14 cellular contexts compared by ENCODE assay signal in genomic region chr20:62814060-62814708, GRCh38.
"Had no signal": no experiment of that assay in that cellular context is flagged by ENCODE, and none has a peak within 500 bp of the region (broad histone marks: within the 10 kb centered on the region; RNA-seq: fewer than 3 reads in every experiment).

No MANE protein-coding gene starts in this region.

- H3K4me2 ChIP-seq: smooth muscle cell had no signal

- H3K27ac Mint-ChIP-seq: effector memory CD8-positive, alpha-beta T cell; stimulated activated memory B cell treated with anti-CD40 and anti-IgM and Interleukin-4, amounts not matched to agents 10 μg/mL and 1 μg/mL and 100 μg/mL, for 72 hours; T-helper 1 cell treated with Interleukin-12 subunit alpha and Interleukin-12 subunit beta and Interleukin-4 antibody, amounts not matched to agents 30 μg/mL and 1 μg/mL, for 36 hours had no signal

- ATAC-seq: effector memory CD8-positive, alpha-beta T cell; gastroesophageal sphincter; right cardiac atrium; stimulated activated memory B cell treated with anti-CD40 and anti-IgM and Interleukin-4, amounts not matched to agents 10 μg/mL and 1 μg/mL and 100 μg/mL, for 72 hours had no signal

- H3K4me3 ChIP-seq: gastroesophageal sphincter, left ventricle myocardium inferior, smooth muscle cell, suprapubic skin had no signal

- H3K9me3 ChIP-seq: gastroesophageal sphincter, left ventricle myocardium inferior, suprapubic skin had no signal

- H3K9me3 Mint-ChIP-seq: effector memory CD8-positive, alpha-beta T cell; stimulated activated memory B cell treated with anti-CD40 and anti-IgM and Interleukin-4, amounts not matched to agents 10 μg/mL and 1 μg/mL and 100 μg/mL, for 72 hours; T-helper 1 cell treated with Interleukin-12 subunit alpha and Interleukin-12 subunit beta and Interleukin-4 antibody, amounts not matched to agents 30 μg/mL and 1 μg/mL, for 36 hours had no signal

- DNase-seq: activated CD4-positive, alpha-beta T cell treated with anti-CD3 and anti-CD28 coated beads, Interleukin-2, amount 50 U/mL, for 1 hour; activated CD4-positive, CD25-positive, alpha-beta regulatory T cell; activated naive CD4-positive, alpha-beta T cell treated with anti-CD3 and anti-CD28 coated beads, Interleukin-2, amount 50 U/mL, for 16 hours; activated T-cell treated with anti-CD3 and anti-CD28 coated beads, Interleukin-2, amount 50 U/mL, for 1 hour; brain microvascular endothelial cell; effector memory CD8-positive, alpha-beta T cell; left ventricle myocardium inferior had no signal

- H3K4me3 Mint-ChIP-seq: stimulated activated memory B cell treated with anti-CD40 and anti-IgM and Interleukin-4, amounts not matched to agents 10 μg/mL and 1 μg/mL and 100 μg/mL, for 72 hours; T-helper 1 cell treated with Interleukin-12 subunit alpha and Interleukin-12 subunit beta and Interleukin-4 antibody, amounts not matched to agents 30 μg/mL and 1 μg/mL, for 36 hours had no signal

- H3K27ac ChIP-seq: brain microvascular endothelial cell, epithelial cell of prostate, left ventricle myocardium inferior, suprapubic skin had no signal
